ENCODE assay signal across 9 cellular contexts in genomic region chr12:27534060-27534764, GRCh38. TPM values are rescaled to one million over a fixed set of nuclear protein-coding genes. Genes with fewer than 3 reads are reported as not detected.
DNase-seq lines count a peak whose midpoint lies in the region; ATAC-seq and TF ChIP-seq lines count a peak whose summit lies in the region.
"Had no signal": no experiment of that assay in that cellular context is flagged by ENCODE, and none has a peak within 500 bp of the region (broad histone marks: within the 10 kb centered on the region; RNA-seq: fewer than 3 reads in every experiment).

No MANE protein-coding gene starts in this region.

- intact Hi-C loops in heart right ventricle (cut with DNase I) = loop anchor here in 3 of 10 donors (5.0 to 10.0 kb wide), 3 partner anchors 51 to 98 kb away; no protein-coding TSS in a partner anchor

- DNase-seq in GM10266 (ENCODE audit: extremely low spot score) (peak; percentile 33), KBM-7 (peak; percentile 63), glomerular visceral epithelial cell (ENCODE audit: extremely low spot score) (peak; percentile 73), cerebellum (ENCODE audit: low spot score) (no peak), heart right ventricle (no peak), NOMO-1 treated with dmso at 0.1 percent for 144 hours (lab: John Stamatoyannopoulos, UW; ENCODE audit: unreplicated experiment) (no peak), EL (no peak)
- DNase-seq: activated CD8-positive, alpha-beta memory T cell treated with anti-CD3 and anti-CD28 coated beads for 24 hours had no signal

- H3K36me3 ChIP-seq in heart right ventricle = peaks cover 0 to 19% (median 0%) of the 10 kb centered on the region in 9 donors

- TF ChIP-seq CTCF in GM10266 (IDR thresholded peaks at IDR 0.05; ENCODE audit: control insufficient read depth, insufficient read depth, low read depth, missing control alignments) (no peak), heart right ventricle (IDR thresholded peaks at IDR 0.05) (no peak)

- H3K4me3 ChIP-seq in heart right ventricle = no peak overlapping the region

- WGBS in heart right ventricle, 2 donors = 69 to 77% methylated on average over 6 of the region's 6 CpGs

- ATAC-seq in GM21360 (IDR thresholded peaks at IDR 0.05; ENCODE audit: unreplicated experiment) (peak; percentile 56), heart right ventricle (no peak)

- in situ Hi-C loops in KBM-7 (cut with MboI; ENCODE audit: low pct_unique_long_range_greater_than_20kb, low sequenced_read_pairs) = no loop called here

- H3K27me3 ChIP-seq in heart right ventricle = no peaks in the 10 kb centered on the region

- H3K4me1 ChIP-seq in heart right ventricle = peaks cover 28 to 94% (median 77%) of the 10 kb centered on the region in 9 donors

- no peaks in the 10 kb centered on the region for H3K9me3 ChIP-seq in heart right ventricle

- peak overlapping the region in 4 of 10 donors; percentile 7 to 39 (median 19) for H3K27ac ChIP-seq in heart right ventricle

RNA-seq across cellular contexts. Expression of gene PPFIBP1, which starts 10.2 kb away (rescaled TPM):
- total RNA-seq in cerebellum (35.7 TPM), heart right ventricle (100 to 1,000 TPM; 233 to 450 (median 325) TPM)
- polyA plus RNA-seq in heart right ventricle = 10 to 100 TPM; 22.9 to 64.7 TPM

Comparison
In these comparisons a context has a peak if more than half of its experiments do, and no peak if none do; other contexts are left out.
1. DNase-seq: peak in GM10266 (single experiment), KBM-7 (single experiment) and glomerular visceral epithelial cell (single experiment); none in cerebellum (single experiment), heart right ventricle (0 of 2), NOMO-1 treated with dmso at 0.1 percent for 144 hours (single experiment) and EL (single experiment).